ENCODE assay signal across 16 cellular contexts in the genomic region with DNA sequence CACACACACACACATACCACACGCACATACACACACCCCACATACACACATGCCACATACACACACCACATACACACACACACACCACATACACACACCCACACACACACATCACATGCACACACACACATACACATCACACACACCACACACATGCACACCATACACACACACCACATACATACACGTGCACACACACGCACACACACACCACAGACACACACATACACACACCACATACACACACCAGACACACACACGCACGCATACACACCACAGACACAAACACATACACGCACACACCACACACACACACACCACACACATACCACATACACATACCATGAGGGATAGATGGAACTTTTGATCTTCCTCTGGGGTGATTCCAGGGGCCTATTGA.
A peak's percentile ranks its signal among the peaks of the same experiment; 100 is the strongest.
DNase-seq lines count a peak whose midpoint lies in the region; FAIRE-seq and TF ChIP-seq lines count a peak whose summit lies in the region.
"Had no signal": no experiment of that assay in that cellular context is flagged by ENCODE, and none has a peak within 500 bp of the region (broad histone marks: within the 10 kb centered on the region; RNA-seq: fewer than 3 reads in every experiment).

No MANE protein-coding gene starts in this region.

- peak; percentile 93 for FAIRE-seq in GM12891 (lab: Jason Lieb, UNC)
- peak; percentile 100 for FAIRE-seq in HTR-8/SVneo (lab: Jason Lieb, UNC)
- no peak for FAIRE-seq in H1 (lab: Jason Lieb, UNC)
- FAIRE-seq: GM18507 had no signal

- H3K4me3 ChIP-seq in H1 (ENCODE audit: extremely low read depth in 1 of 4, insufficient read depth in 2 of 4, low read depth in 3 of 4, low read length in 4 of 4) = no peak overlapping the region
- peak overlapping the region in 1 of 2 donors; percentile 62 for H3K4me3 ChIP-seq in neuronal stem cell (ENCODE audit: low read length in 2 of 2)
- H3K4me3 ChIP-seq in foreskin fibroblast (ENCODE audit: low read depth in 1 of 2, low read length in 2 of 2) = no peak overlapping the region
- H3K4me3 ChIP-seq: BLaER1 treated with 17β-estradiol and CSF1 and Interleukin-3, amounts not matched to agents 10 nM and 100 nM; GM23248 had no signal

- H3K27me3 ChIP-seq in H1 (replicated peaks in 1 of 4; ENCODE audit: control insufficient read depth in 3 of 4, extremely low read depth in 1 of 4, insufficient read depth in 3 of 4, low read length in 3 of 4) (no peaks in the 10 kb centered on the region), neuronal stem cell (ENCODE audit: control insufficient read depth in 3 of 3, insufficient read depth in 3 of 3, low read depth in 1 of 3, low read length in 3 of 3) (peaks cover 0 to 5% (median 3%) of the 10 kb centered on the region in 3 experiments)
- H3K27me3 ChIP-seq: BLaER1 treated with 17β-estradiol and CSF1 and Interleukin-3, amounts not matched to agents 10 nM and 100 nM had no signal

- no peaks in the 10 kb centered on the region for H3K36me3 ChIP-seq in H1 (ENCODE audit: control insufficient read depth in 2 of 4, insufficient read depth in 4 of 4, low read length in 3 of 4)
- peaks cover 0 to 2% of the 10 kb centered on the region in 2 donors for H3K36me3 ChIP-seq in neuronal stem cell (replicated peaks in 1 of 2; ENCODE audit: control insufficient read depth in 2 of 2, insufficient read depth in 2 of 2, low read length in 2 of 2)
- H3K36me3 ChIP-seq: BLaER1 treated with 17β-estradiol and CSF1 and Interleukin-3, amounts not matched to agents 10 nM and 100 nM had no signal

- H3K4ac ChIP-seq in H1 (replicated peaks; ENCODE audit: insufficient read length, low read depth, low read length) = peak overlapping the region; percentile 89
- H3K4ac ChIP-seq in neuronal stem cell (ENCODE audit: low read length) = no peak overlapping the region

- H3K14ac ChIP-seq in H1 (ENCODE audit: insufficient read length) (no peak overlapping the region), neuronal stem cell (ENCODE audit: low read length) (peak overlapping the region; percentile 86)

- peak overlapping the region; percentile 97 for H3K56ac ChIP-seq in H1 (replicated peaks; ENCODE audit: insufficient read length, low read depth, low read length)

- WGBS in H1 (ENCODE audit: extremely low coverage in 1 of 2, insufficient coverage in 1 of 2, insufficient read length in 1 of 2, insufficient replicate concordance in 2 of 2, low coverage in 1 of 2, low lambda C conversion rate in 2 of 2, missing lambda C conversion rate in 1 of 2), 2 experiments = 81% methylated on average over 6 of the region's 6 CpGs; no CpG with 5 or more reads in 1 of the 2 experiments
- 100% methylated on average over 1 of the region's 6 CpGs; no CpG with 5 or more reads in 1 of the 2 donors for WGBS in neuronal stem cell (ENCODE audit: extremely low coverage in 2 of 2, insufficient read length in 2 of 2, insufficient replicate concordance in 1 of 2), 2 donors

- H2AFZ ChIP-seq in H1 (ENCODE audit: low read length) (no peak overlapping the region), neuronal stem cell (ENCODE audit: low read length) (no peak overlapping the region)
- H2AFZ ChIP-seq: GM23248 had no signal

- DNase-seq in GM12891 (ENCODE audit: insufficient read length, low spot score) = no peak
- no peak for DNase-seq in HTR-8/SVneo (ENCODE audit: insufficient read length, low spot score)
- no peak for DNase-seq in H1 (ENCODE audit: low read depth in 1 of 2, low spot score in 2 of 2)
- DNase-seq in neuronal stem cell (ENCODE audit: low spot score) = no peak
- DNase-seq in NCI-H1436 treated with DMSO at 0.1 percent for 48 hours (lab: John Stamatoyannopoulos, UW) = no peak
- DNase-seq in SW 1271 (lab: John Stamatoyannopoulos, UW) = no peak
- no peak for DNase-seq in foreskin fibroblast
- DNase-seq in NAMALWA (ENCODE audit: low spot score) = no peak
- DNase-seq: ACHN; CD4-positive, CD25-positive, alpha-beta regulatory T cell; DMS53; GF-D8; GM23248; H7 had no signal

- TF ChIP-seq CTCF in H1 (IDR thresholded peaks at IDR 0.05; ENCODE audit: control extremely low read depth in 1 of 3, insufficient read depth in 1 of 3, low read depth in 1 of 3, low read length in 3 of 3) = no peak
- no peak for TF ChIP-seq CTCF in foreskin fibroblast (IDR thresholded peaks at IDR 0.05; ENCODE audit: low read depth, low read length)

- H3K79me1 ChIP-seq in H1 (ENCODE audit: low read depth, low read length) = 0 out of 2 replicates have a peak, but pooled peaks cover 2% of the 10 kb centered on the region
- H3K79me1 ChIP-seq in neuronal stem cell (ENCODE audit: low read depth, low read length) = no peaks in the 10 kb centered on the region

- H3K4me1 ChIP-seq in H1 (replicated peaks in 1 of 4; ENCODE audit: control insufficient read depth in 3 of 4, insufficient read depth in 4 of 4, low read length in 3 of 4) (peaks cover 0 to 11% (median 7%) of the 10 kb centered on the region in 4 experiments; a peak in 6 of 7 replicates), neuronal stem cell (ENCODE audit: control insufficient read depth in 2 of 2, insufficient read depth in 1 of 2, low read depth in 1 of 2, low read length in 2 of 2) (peaks cover 1 to 4% of the 10 kb centered on the region in 2 donors)
- H3K4me1 ChIP-seq: BLaER1 treated with 17β-estradiol and CSF1 and Interleukin-3, amounts not matched to agents 10 nM and 100 nM had no signal

- H3K23me2 ChIP-seq in H1 (ENCODE audit: low read depth, low read length) = peaks cover 5% of the 10 kb centered on the region; the same call in 1 of the 2 replicates

- H3K9me3 ChIP-seq in H1 (ENCODE audit: insufficient read depth in 2 of 2, low read depth in 1 of 2, low read length in 1 of 2) (no peaks in the 10 kb centered on the region), neuronal stem cell (replicated peaks in 1 of 2; ENCODE audit: control insufficient read depth in 2 of 2, insufficient read depth in 1 of 2, low read depth in 1 of 2, low read length in 2 of 2) (peaks cover 0 to 6% of the 10 kb centered on the region in 2 donors)
- H3K9me3 ChIP-seq: BLaER1 treated with 17β-estradiol and CSF1 and Interleukin-3, amounts not matched to agents 10 nM and 100 nM had no signal

- no peak for TF ChIP-seq EP300 in H1 (IDR thresholded peaks at IDR 0.05; ENCODE audit: borderline replicate concordance in 1 of 2, low read depth in 2 of 2, low read length in 2 of 2)

- no peak overlapping the region for H3K9ac ChIP-seq in H1 (replicated peaks in 1 of 4; ENCODE audit: extremely low read depth in 1 of 4, low read depth in 3 of 4, low read length in 3 of 4)
- peak overlapping the region; percentile 86 for H3K9ac ChIP-seq in neuronal stem cell (ENCODE audit: low read depth, low read length, poor library complexity)
- H3K9ac ChIP-seq: BLaER1 treated with 17β-estradiol and CSF1 and Interleukin-3, amounts not matched to agents 10 nM and 100 nM; GM23248 had no signal

- H4K91ac ChIP-seq in H1 (replicated peaks; ENCODE audit: insufficient read length, low read length) (peak overlapping the region; percentile 85), neuronal stem cell (ENCODE audit: low read depth, low read length, poor library complexity) (peak overlapping the region; percentile 73)

- TF ChIP-seq RAD21 in H1 (IDR thresholded peaks at IDR 0.05 in 1 of 2, conservative IDR thresholded peaks at IDR 0.05 in 1 of 2; ENCODE audit: low read depth in 2 of 2, low read length in 2 of 2) = no peak

- H2BK5ac ChIP-seq in H1 (ENCODE audit: low read depth, low read length) = no peak overlapping the region
- H2BK5ac ChIP-seq in neuronal stem cell (ENCODE audit: low read length) = no peak overlapping the region

- H4K8ac ChIP-seq in H1 (ENCODE audit: extremely low read depth, insufficient read depth, low read length) (no peak overlapping the region), neuronal stem cell (ENCODE audit: low read depth, low read length) (peak overlapping the region; percentile 70)

- H2BK20ac ChIP-seq in H1 (ENCODE audit: low read length) = no peak overlapping the region

- H2BK12ac ChIP-seq in H1 (ENCODE audit: low read depth, low read length) = peak overlapping the region; percentile 7; the same call in 1 of the 2 replicates
- H2BK12ac ChIP-seq in neuronal stem cell (ENCODE audit: low read length) = peak overlapping the region; percentile 63

- no peak for TF ChIP-seq POLR2A in GM12891 (IDR thresholded peaks at IDR 0.05; ENCODE audit: low read depth, low read length)
- TF ChIP-seq POLR2A in H1 (IDR thresholded peaks at IDR 0.05; ENCODE audit: control extremely low read depth in 1 of 2, low read depth in 2 of 2, low read length in 2 of 2) = no peak

- H4K20me1 ChIP-seq in H1 (replicated peaks in 1 of 2; ENCODE audit: control insufficient read depth in 1 of 2, insufficient read depth in 2 of 2, low read length in 2 of 2) = peaks cover 0 to 4% of the 10 kb centered on the region in 2 experiments

- CTCF ChIA-PET in H1 (lab: Charles Lee; ENCODE audit: partially characterized antibody) = interaction anchor here (0.9 to 4.5 kb wide), 4 partner anchors 12 to 196 kb away, joined by 3 to 42 read pairs (median 20); no protein-coding TSS in a partner anchor

- H3K18ac ChIP-seq in H1 (ENCODE audit: extremely low read depth, low read length) = no peak overlapping the region
- H3K18ac ChIP-seq in neuronal stem cell (ENCODE audit: low read length) = no peak overlapping the region

- H3K27ac ChIP-seq in H1 (ENCODE audit: low read depth, low read length) = no peak overlapping the region
- peak overlapping the region; percentile 10 for H3K27ac ChIP-seq in neuronal stem cell (replicated peaks; ENCODE audit: low read length)
- H3K27ac ChIP-seq: BLaER1 treated with 17β-estradiol and CSF1 and Interleukin-3, amounts not matched to agents 10 nM and 100 nM; GM23248 had no signal

- H2BK120ac ChIP-seq in H1 (replicated peaks; ENCODE audit: low read depth, low read length) (no peak overlapping the region), neuronal stem cell (ENCODE audit: low read depth, low read length) (no peak overlapping the region)

- H3K79me2 ChIP-seq in H1 (ENCODE audit: control insufficient read depth in 1 of 2, insufficient read depth in 2 of 2, low read length in 2 of 2) = no peaks in the 10 kb centered on the region

- POLR2A ChIA-PET in H1 (lab: Charles Lee; ENCODE audit: partially characterized antibody) = interaction anchor here (0.7 kb wide), 1 partner anchor 186 kb away, joined by 3 read pairs; no protein-coding TSS in a partner anchor

- H3K4me2 ChIP-seq in H1 (ENCODE audit: insufficient read depth in 1 of 2, low read depth in 2 of 2, low read length in 2 of 2) (no peak overlapping the region), neuronal stem cell (ENCODE audit: insufficient read depth, low read length, poor library complexity, severe bottlenecking) (no peak overlapping the region)
- H3K4me2 ChIP-seq: BLaER1 treated with 17β-estradiol and CSF1 and Interleukin-3, amounts not matched to agents 10 nM and 100 nM had no signal

- no peak overlapping the region for H4K5ac ChIP-seq in H1 (ENCODE audit: insufficient read length, low read depth, low read length)

- H2BK15ac ChIP-seq in H1 (ENCODE audit: low read length) = 0 out of 2 replicates have a peak overlapping the region, but pooled peaks have one; percentile 23
- no peak overlapping the region for H2BK15ac ChIP-seq in neuronal stem cell (ENCODE audit: low read length)

- no peak overlapping the region for H3K23ac ChIP-seq in H1 (ENCODE audit: insufficient read length)
- H3K23ac ChIP-seq in neuronal stem cell (ENCODE audit: low read depth, low read length, poor library complexity) = peak overlapping the region; percentile 80

- 0 out of 2 replicates have a peak overlapping the region, but pooled peaks have one; percentile 84 for H2AK5ac ChIP-seq in H1 (ENCODE audit: low read depth, low read length)
- no peak overlapping the region for H2AK5ac ChIP-seq in neuronal stem cell (ENCODE audit: low read depth, low read length)
